Comparison of ENCODE assay signal across 8 cellular contexts in the genomic region with DNA sequence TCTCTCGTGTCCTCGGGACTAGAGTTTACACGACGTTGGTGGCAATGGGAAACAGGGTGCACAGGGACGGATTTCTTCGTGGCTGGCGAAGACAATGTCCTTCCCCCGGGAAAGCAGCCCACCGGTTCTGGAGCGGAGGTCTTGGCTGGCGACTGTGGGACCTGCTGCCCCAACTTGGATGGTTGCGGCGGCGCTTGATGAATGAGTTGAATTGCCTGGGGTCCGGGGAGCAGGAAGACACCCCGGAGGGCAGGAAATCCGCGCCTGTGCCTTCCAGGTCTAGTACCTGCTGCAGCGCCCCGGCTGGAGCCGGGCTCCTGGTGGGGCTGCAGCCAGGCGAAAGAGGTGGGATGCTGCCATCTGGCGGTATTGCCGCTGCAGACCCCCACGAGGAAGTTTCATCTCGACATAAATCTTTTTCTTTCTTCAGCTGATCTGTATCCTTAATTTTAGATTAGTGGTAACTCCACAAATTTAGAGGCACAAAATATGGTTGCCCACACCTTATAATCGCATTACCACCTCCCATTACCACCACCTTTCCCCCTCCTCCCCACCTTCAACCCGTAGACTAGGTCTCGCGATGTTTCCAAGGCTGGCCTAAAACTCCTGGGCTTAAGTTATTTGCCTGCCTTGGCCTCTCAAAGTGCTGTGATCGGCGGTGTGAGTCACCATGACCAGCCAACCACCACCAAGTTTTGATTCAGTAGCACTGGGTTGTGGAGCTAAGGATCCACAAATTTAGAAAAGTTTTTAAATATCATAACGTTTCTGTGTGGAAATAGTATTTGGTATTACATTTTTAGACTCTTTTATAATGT.
DNase-seq lines count a peak whose midpoint lies in the region; ATAC-seq and TF ChIP-seq lines count a peak whose summit lies in the region.
"Not testable (repeated sequence)": the region's sequence is repeated elsewhere in the genome, so short reads cannot be mapped to it uniquely, and the experiment has no call there.

No MANE protein-coding gene starts in this region.

- not testable (repeated sequence) for BruUV-seq in HCT116 (replicated peaks; lab: Mats Ljungman, UMichigan)

- not testable (repeated sequence) for H3K27ac Mint-ChIP-seq in activated naive CD8-positive, alpha-beta T cell treated with anti-CD3 and anti-CD28 coated beads for 36 hours

- intact Hi-C loops in HCT116 (cut with micrococcal nuclease), result loop anchor here (5.0 kb wide), 1 partner anchor 1019 kb away; no protein-coding TSS in a partner anchor

- not testable (repeated sequence) for H3K4me3 ChIP-seq in AG09309 (ENCODE audit: control insufficient read depth, low read depth, low read length); HCT116 (replicated peaks in 1 of 2; ENCODE audit: low read depth in 1 of 2, low read length in 2 of 2); iPS DF 6.9 (ENCODE audit: low read length)

- CTCF ChIA-PET in HCT116 (lab: Charles Lee); RWPE1 (lab: Yijun Ruan, JAX): not testable (repeated sequence)

- not testable (repeated sequence) for H3K4me3 Mint-ChIP-seq in activated naive CD8-positive, alpha-beta T cell treated with anti-CD3 and anti-CD28 coated beads for 36 hours

- DNase-seq in AG09309 (ENCODE audit: low read depth); RWPE1 (ENCODE audit: low spot score): not testable (repeated sequence)
- peak; percentile 53 for DNase-seq in HCT116 (ENCODE audit: low read depth, low spot score)
- DNase-seq in NCI-H1417 (lab: John Stamatoyannopoulos, UW), result peak in 2 of 3 experiments; percentile 12 to 41
- DNase-seq in activated CD4-positive, alpha-beta T cell treated with anti-CD3 and anti-CD28 coated beads, Interleukin-2, amount 50 U/mL, for 1 hour, result peak; percentile 54
- DNase-seq in activated naive CD8-positive, alpha-beta T cell treated with anti-CD3 and anti-CD28 coated beads for 36 hours, result peak; percentile 64
- peak; percentile 11 for DNase-seq in iPS DF 6.9 (ENCODE audit: low read depth, low spot score)
- DNase-seq in stimulated activated CD8-positive, alpha-beta memory T cell treated with anti-CD3 and anti-CD28 coated beads, Interleukin-12 subunit alpha, Interleukin-12 subunit beta, amount 100 ng/mL, for 1 hour (ENCODE audit: low read depth), result peak; percentile 12

- not testable (repeated sequence) for H4K20me1 ChIP-seq in HCT116 (ENCODE audit: insufficient read depth)

- peaks cover 30% of the 10 kb centered on the region for H3K9me3 Mint-ChIP-seq in activated naive CD8-positive, alpha-beta T cell treated with anti-CD3 and anti-CD28 coated beads for 36 hours

- peak; percentile 11 for TF ChIP-seq CTCF in AG09309 (IDR thresholded peaks at IDR 0.05; ENCODE audit: control insufficient read depth, insufficient read depth, low read depth, low read length, missing control alignments)
- TF ChIP-seq CTCF in HCT116 (IDR thresholded peaks at IDR 0.05 in 2 of 3, conservative IDR thresholded peaks at IDR 0.05 in 1 of 3; ENCODE audit: borderline replicate concordance in 1 of 3, insufficient read depth in 1 of 3, low read depth in 2 of 3, low read length in 2 of 3), result peak; percentile 53 to 56 (median 55); a peak in 5 of 6 replicates
- TF ChIP-seq CTCF in RWPE1 (conservative IDR thresholded peaks at IDR 0.05; ENCODE audit: low read depth), result 0 out of 2 replicates have a peak, but pooled peaks have one; percentile 10

- H2AFZ ChIP-seq in HCT116 (ENCODE audit: low read depth, low read length, poor library complexity, severe bottlenecking), result not testable (repeated sequence)

- RAD21 ChIA-PET in HCT116 (lab: Charles Lee; ENCODE audit: low non-redundant PET in 1 of 2, low total read pairs in 2 of 2, uncharacterized antibody in 2 of 2, unreplicated experiment in 2 of 2), result not testable (repeated sequence)

- no CpG with 5 or more reads among the region's 33 CpGs for WGBS in iPS DF 6.9 (ENCODE audit: insufficient coverage, insufficient read length)

- H3K27ac ChIP-seq in HCT116 (ENCODE audit: low read depth, low read length); RWPE1; iPS DF 6.9 (ENCODE audit: low read length): not testable (repeated sequence)

- H3K4me2 ChIP-seq in HCT116 (ENCODE audit: low read length), result peak overlapping the region; percentile 46

- H3K9me3 ChIP-seq in HCT116 (ENCODE audit: control insufficient read depth in 1 of 2, insufficient read depth in 1 of 2, low read depth in 1 of 2, low read length in 2 of 2); iPS DF 6.9 (ENCODE audit: control insufficient read depth, insufficient read depth, low read length): not testable (repeated sequence)

- H3K79me2 ChIP-seq in HCT116 (ENCODE audit: insufficient read depth, low read length), result not testable (repeated sequence)

- TF ChIP-seq POLR2A in HCT116 (IDR thresholded peaks at IDR 0.05; ENCODE audit: borderline replicate concordance, extremely low read depth, insufficient read depth, insufficient read length), result not testable (repeated sequence)

- ATAC-seq in HCT116, result peak; percentile 73

- POLR2A ChIA-PET in HCT116 (lab: Charles Lee); RWPE1 (lab: Yijun Ruan, JAX; ENCODE audit: low non-redundant PET): not testable (repeated sequence)

- H3K36me3 Mint-ChIP-seq in activated naive CD8-positive, alpha-beta T cell treated with anti-CD3 and anti-CD28 coated beads for 36 hours, result not testable (repeated sequence)

- peak; percentile 63 for TF ChIP-seq RAD21 in HCT116 (IDR thresholded peaks at IDR 0.05; ENCODE audit: low read depth)

- H3K27me3 Mint-ChIP-seq in activated naive CD8-positive, alpha-beta T cell treated with anti-CD3 and anti-CD28 coated beads for 36 hours, result peaks cover 44% of the 10 kb centered on the region

- not testable (repeated sequence) for H3K4me1 ChIP-seq in HCT116 (ENCODE audit: control insufficient read depth in 1 of 2, insufficient read depth in 2 of 2, low read length in 2 of 2); iPS DF 6.9 (ENCODE audit: control insufficient read depth, insufficient read depth, low read length)

- H3K9ac ChIP-seq in HCT116 (ENCODE audit: low read length), result not testable (repeated sequence)

- H3K27me3 ChIP-seq in HCT116 (ENCODE audit: insufficient read depth, low read length); iPS DF 6.9 (ENCODE audit: control insufficient read depth, insufficient read depth, low read length): not testable (repeated sequence)

- H3K9me2 ChIP-seq in HCT116 (ENCODE audit: insufficient read depth), result not testable (repeated sequence)

- not testable (repeated sequence) for H3K36me3 ChIP-seq in HCT116 (ENCODE audit: control insufficient read depth in 1 of 2, insufficient read depth in 2 of 2, low read length in 2 of 2); iPS DF 6.9 (ENCODE audit: control insufficient read depth, insufficient read depth, low read length)

- peaks cover 13% of the 10 kb centered on the region for H3K4me1 Mint-ChIP-seq in activated naive CD8-positive, alpha-beta T cell treated with anti-CD3 and anti-CD28 coated beads for 36 hours

TF ChIP-seq in HCT116, 20 proteins besides CTCF, POLR2A, EP300 and RAD21:
- TF ChIP-seq, protein P1, sequence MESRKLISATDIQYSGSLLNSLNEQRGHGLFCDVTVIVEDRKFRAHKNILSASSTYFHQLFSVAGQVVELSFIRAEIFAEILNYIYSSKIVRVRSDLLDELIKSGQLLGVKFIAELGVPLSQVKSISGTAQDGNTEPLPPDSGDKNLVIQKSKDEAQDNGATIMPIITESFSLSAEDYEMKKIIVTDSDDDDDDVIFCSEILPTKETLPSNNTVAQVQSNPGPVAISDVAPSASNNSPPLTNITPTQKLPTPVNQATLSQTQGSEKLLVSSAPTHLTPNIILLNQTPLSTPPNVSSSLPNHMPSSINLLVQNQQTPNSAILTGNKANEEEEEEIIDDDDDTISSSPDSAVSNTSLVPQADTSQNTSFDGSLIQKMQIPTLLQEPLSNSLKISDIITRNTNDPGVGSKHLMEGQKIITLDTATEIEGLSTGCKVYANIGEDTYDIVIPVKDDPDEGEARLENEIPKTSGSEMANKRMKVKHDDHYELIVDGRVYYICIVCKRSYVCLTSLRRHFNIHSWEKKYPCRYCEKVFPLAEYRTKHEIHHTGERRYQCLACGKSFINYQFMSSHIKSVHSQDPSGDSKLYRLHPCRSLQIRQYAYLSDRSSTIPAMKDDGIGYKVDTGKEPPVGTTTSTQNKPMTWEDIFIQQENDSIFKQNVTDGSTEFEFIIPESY (IDR thresholded peaks at IDR 0.05; ENCODE audit: extremely low read depth, insufficient replicate concordance, low read length), result peak; percentile 47
TF ChIP-seq in HCT116: peak in this region for 1; not testable (repeated sequence) for 19.
